ENCODE assay signal across 1 cellular context in the genomic region with DNA sequence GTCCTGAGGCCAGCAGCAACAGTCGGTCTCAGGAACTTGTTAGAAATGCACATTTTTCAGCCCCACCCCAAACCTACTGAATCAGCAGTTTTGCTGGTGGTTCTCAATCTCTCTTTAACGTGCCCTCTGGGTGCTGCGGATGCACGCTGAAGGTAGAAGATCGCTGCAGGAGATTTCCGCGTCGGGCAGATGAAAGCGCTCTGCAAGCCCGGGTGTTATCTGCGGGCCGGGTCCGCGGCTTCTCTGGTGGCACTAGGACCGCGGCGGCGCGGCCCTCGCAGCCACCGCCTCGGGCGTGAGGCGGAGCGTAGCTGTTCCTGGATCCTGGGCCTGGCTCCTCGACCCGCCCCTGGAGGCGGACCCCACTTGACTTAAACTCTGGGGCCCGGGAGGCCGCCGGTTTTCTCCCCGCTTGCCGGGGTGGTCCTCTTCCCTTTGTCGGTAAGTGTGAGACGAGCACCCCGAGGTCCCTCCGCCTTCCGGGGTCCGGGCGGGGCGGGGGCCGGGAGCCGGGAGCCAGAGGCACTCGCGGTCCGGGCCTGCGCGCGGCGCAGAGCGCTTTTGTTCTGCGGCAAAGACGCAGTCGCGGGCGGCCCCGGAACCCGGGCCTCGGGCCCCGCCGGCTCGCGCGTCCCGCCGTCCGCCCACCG.
TF ChIP-seq lines count a peak whose summit lies in the region.

A gene with protein sequence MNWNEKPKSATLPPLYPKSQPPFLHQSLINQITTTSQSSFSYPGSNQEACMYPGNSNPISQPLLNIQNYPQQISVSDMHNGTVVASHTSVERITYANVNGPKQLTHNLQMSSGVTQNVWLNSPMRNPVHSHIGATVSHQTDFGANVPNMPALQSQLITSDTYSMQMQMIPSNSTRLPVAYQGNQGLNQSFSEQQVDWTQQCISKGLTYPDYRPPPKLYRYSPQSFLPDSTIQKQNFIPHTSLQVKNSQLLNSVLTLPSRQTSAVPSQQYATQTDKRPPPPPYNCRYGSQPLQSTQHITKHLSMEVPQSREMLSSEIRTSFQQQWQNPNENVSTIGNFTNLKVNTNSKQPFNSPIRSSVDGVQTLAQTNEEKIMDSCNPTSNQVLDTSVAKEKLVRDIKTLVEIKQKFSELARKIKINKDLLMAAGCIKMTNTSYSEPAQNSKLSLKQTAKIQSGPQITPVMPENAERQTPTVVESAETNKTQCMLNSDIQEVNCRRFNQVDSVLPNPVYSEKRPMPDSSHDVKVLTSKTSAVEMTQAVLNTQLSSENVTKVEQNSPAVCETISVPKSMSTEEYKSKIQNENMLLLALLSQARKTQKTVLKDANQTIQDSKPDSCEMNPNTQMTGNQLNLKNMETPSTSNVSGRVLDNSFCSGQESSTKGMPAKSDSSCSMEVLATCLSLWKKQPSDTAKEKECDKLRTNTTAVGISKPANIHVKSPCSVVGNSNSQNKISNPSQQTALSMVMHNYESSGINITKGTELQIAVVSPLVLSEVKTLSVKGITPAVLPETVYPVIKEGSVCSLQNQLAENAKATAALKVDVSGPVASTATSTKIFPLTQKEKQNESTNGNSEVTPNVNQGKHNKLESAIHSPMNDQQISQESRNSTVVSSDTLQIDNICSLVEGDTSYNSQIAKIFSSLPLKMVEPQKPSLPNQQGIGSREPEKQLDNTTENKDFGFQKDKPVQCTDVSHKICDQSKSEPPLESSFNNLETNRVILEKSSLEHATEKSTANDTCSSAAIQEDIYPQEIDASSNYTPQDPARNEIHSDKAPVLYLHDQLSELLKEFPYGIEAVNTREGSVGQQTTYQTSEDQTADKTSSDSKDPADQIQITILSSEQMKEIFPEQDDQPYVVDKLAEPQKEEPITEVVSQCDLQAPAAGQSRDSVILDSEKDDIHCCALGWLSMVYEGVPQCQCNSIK (N-terminal part only) (plus strand): TSS at position 365 of the 650 bp plus-strand sequence. CDS start 21,541 bp downstream, outside the sequence.

TF ChIP-seq in HepG2, 621 proteins besides CTCF, POLR2A, EP300 and RAD21 (continued from another document and continues in another):
- TF ChIP-seq, protein P1, sequence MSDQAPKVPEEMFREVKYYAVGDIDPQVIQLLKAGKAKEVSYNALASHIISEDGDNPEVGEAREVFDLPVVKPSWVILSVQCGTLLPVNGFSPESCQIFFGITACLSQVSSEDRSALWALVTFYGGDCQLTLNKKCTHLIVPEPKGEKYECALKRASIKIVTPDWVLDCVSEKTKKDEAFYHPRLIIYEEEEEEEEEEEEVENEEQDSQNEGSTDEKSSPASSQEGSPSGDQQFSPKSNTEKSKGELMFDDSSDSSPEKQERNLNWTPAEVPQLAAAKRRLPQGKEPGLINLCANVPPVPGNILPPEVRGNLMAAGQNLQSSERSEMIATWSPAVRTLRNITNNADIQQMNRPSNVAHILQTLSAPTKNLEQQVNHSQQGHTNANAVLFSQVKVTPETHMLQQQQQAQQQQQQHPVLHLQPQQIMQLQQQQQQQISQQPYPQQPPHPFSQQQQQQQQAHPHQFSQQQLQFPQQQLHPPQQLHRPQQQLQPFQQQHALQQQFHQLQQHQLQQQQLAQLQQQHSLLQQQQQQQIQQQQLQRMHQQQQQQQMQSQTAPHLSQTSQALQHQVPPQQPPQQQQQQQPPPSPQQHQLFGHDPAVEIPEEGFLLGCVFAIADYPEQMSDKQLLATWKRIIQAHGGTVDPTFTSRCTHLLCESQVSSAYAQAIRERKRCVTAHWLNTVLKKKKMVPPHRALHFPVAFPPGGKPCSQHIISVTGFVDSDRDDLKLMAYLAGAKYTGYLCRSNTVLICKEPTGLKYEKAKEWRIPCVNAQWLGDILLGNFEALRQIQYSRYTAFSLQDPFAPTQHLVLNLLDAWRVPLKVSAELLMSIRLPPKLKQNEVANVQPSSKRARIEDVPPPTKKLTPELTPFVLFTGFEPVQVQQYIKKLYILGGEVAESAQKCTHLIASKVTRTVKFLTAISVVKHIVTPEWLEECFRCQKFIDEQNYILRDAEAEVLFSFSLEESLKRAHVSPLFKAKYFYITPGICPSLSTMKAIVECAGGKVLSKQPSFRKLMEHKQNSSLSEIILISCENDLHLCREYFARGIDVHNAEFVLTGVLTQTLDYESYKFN (CRISPR knock-in tag; conservative IDR thresholded peaks at IDR 0.05), result peak; percentile 40; the same call in 1 of the 2 replicates
- TF ChIP-seq, protein P2, sequence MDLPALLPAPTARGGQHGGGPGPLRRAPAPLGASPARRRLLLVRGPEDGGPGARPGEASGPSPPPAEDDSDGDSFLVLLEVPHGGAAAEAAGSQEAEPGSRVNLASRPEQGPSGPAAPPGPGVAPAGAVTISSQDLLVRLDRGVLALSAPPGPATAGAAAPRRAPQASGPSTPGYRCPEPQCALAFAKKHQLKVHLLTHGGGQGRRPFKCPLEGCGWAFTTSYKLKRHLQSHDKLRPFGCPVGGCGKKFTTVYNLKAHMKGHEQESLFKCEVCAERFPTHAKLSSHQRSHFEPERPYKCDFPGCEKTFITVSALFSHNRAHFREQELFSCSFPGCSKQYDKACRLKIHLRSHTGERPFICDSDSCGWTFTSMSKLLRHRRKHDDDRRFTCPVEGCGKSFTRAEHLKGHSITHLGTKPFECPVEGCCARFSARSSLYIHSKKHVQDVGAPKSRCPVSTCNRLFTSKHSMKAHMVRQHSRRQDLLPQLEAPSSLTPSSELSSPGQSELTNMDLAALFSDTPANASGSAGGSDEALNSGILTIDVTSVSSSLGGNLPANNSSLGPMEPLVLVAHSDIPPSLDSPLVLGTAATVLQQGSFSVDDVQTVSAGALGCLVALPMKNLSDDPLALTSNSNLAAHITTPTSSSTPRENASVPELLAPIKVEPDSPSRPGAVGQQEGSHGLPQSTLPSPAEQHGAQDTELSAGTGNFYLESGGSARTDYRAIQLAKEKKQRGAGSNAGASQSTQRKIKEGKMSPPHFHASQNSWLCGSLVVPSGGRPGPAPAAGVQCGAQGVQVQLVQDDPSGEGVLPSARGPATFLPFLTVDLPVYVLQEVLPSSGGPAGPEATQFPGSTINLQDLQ (CRISPR knock-in tag; IDR thresholded peaks at IDR 0.05), result no peak
- TF ChIP-seq XRCC5 (optimal IDR thresholded peaks at IDR 0.05; ENCODE audit: low read length) (peak; percentile 92), ZNF629 (CRISPR knock-in tag; conservative IDR thresholded peaks at IDR 0.05) (no peak), ZFP36 (IDR thresholded peaks at IDR 0.05; ENCODE audit: borderline replicate concordance, low read depth, low read length, partially characterized antibody) (no peak), HNF4A (CRISPR knock-in tag; IDR thresholded peaks at IDR 0.05) (no peak), ZBTB7A (CRISPR knock-in tag; IDR thresholded peaks at IDR 0.05) (no peak), ZNF775 (CRISPR knock-in tag; IDR thresholded peaks at IDR 0.05; ENCODE audit: borderline replicate concordance) (no peak), CBX2 (IDR thresholded peaks at IDR 0.05; ENCODE audit: low read depth, low read length) (no peak), CBX2 (CRISPR knock-in tag; IDR thresholded peaks at IDR 0.05; ENCODE audit: low read depth) (no peak), ZNF749 (CRISPR knock-in tag; IDR thresholded peaks at IDR 0.05; ENCODE audit: borderline replicate concordance) (no peak), ZNF879 (CRISPR knock-in tag; IDR thresholded peaks at IDR 0.05) (no peak), MIER2 (CRISPR knock-in tag; IDR thresholded peaks at IDR 0.05) (no peak), ZNF564 (CRISPR knock-in tag; IDR thresholded peaks at IDR 0.05) (no peak), ZSCAN29 (CRISPR knock-in tag; conservative IDR thresholded peaks at IDR 0.05) (no peak), ZNF619 (CRISPR knock-in tag; IDR thresholded peaks at IDR 0.05) (no peak), SPEN (CRISPR knock-in tag; IDR thresholded peaks at IDR 0.05; ENCODE audit: low read depth) (no peak), NFE2L2 (IDR thresholded peaks at IDR 0.05; ENCODE audit: low read length) (no peak), AKAP8 (CRISPR knock-in tag; IDR thresholded peaks at IDR 0.05) (no peak), PHF8 (CRISPR knock-in tag; IDR thresholded peaks at IDR 0.05) (peak; percentile 87), HNRNPUL1 (IDR thresholded peaks at IDR 0.05; ENCODE audit: low read depth, low read length) (no peak), MIER3 (CRISPR knock-in tag; IDR thresholded peaks at IDR 0.05; ENCODE audit: borderline replicate concordance) (no peak), ZNF816 (CRISPR knock-in tag; IDR thresholded peaks at IDR 0.05; ENCODE audit: borderline replicate concordance) (0 out of 2 replicates have a peak, but pooled peaks have one; percentile 43), ZBTB21 (CRISPR knock-in tag; IDR thresholded peaks at IDR 0.05) (0 out of 2 replicates have a peak, but pooled peaks have one; percentile 34), SNAI1 (CRISPR knock-in tag; IDR thresholded peaks at IDR 0.05; ENCODE audit: borderline replicate concordance) (no peak), ZNF562 (CRISPR knock-in tag; IDR thresholded peaks at IDR 0.05; ENCODE audit: borderline replicate concordance) (no peak), HOXA3 (CRISPR knock-in tag; IDR thresholded peaks at IDR 0.05) (peak; percentile 49; the same call in 1 of the 2 replicates), PLRG1 (conservative IDR thresholded peaks at IDR 0.05) (no peak), ZEB1 (IDR thresholded peaks at IDR 0.05; ENCODE audit: insufficient replicate concordance, low read depth) (peak; percentile 56), SRSF1 (optimal IDR thresholded peaks at IDR 0.05; ENCODE audit: low read depth, low read length) (no peak), AGO2 (optimal IDR thresholded peaks at IDR 0.05; ENCODE audit: low read depth, low read length) (peak; percentile 50), DMAP1 (CRISPR knock-in tag; IDR thresholded peaks at IDR 0.05) (peak; percentile 72; the same call in 1 of the 2 replicates), ZNF263 (CRISPR knock-in tag; IDR thresholded peaks at IDR 0.05) (no peak), U2AF1 (optimal IDR thresholded peaks at IDR 0.05; ENCODE audit: low read depth, low read length) (no peak), ZNF737 (CRISPR knock-in tag; IDR thresholded peaks at IDR 0.05; ENCODE audit: borderline replicate concordance) (no peak), ZNF713 (CRISPR knock-in tag; IDR thresholded peaks at IDR 0.05) (no peak), NBN (conservative IDR thresholded peaks at IDR 0.05) (no peak), ZMYM2 (CRISPR knock-in tag; IDR thresholded peaks at IDR 0.05) (no peak), SP5 (CRISPR knock-in tag; IDR thresholded peaks at IDR 0.05; ENCODE audit: borderline replicate concordance, low read depth) (peak; percentile 49; the same call in 1 of the 2 replicates), ZNF441 (CRISPR knock-in tag; IDR thresholded peaks at IDR 0.05; ENCODE audit: borderline replicate concordance) (no peak), NRL (CRISPR knock-in tag; IDR thresholded peaks at IDR 0.05; ENCODE audit: borderline replicate concordance) (peak; percentile 67; the same call in 1 of the 2 replicates), ZNF337 (CRISPR knock-in tag; IDR thresholded peaks at IDR 0.05; ENCODE audit: borderline replicate concordance, low read depth) (0 out of 2 replicates have a peak, but pooled peaks have one; percentile 55)
- TF ChIP-seq, protein P3, sequence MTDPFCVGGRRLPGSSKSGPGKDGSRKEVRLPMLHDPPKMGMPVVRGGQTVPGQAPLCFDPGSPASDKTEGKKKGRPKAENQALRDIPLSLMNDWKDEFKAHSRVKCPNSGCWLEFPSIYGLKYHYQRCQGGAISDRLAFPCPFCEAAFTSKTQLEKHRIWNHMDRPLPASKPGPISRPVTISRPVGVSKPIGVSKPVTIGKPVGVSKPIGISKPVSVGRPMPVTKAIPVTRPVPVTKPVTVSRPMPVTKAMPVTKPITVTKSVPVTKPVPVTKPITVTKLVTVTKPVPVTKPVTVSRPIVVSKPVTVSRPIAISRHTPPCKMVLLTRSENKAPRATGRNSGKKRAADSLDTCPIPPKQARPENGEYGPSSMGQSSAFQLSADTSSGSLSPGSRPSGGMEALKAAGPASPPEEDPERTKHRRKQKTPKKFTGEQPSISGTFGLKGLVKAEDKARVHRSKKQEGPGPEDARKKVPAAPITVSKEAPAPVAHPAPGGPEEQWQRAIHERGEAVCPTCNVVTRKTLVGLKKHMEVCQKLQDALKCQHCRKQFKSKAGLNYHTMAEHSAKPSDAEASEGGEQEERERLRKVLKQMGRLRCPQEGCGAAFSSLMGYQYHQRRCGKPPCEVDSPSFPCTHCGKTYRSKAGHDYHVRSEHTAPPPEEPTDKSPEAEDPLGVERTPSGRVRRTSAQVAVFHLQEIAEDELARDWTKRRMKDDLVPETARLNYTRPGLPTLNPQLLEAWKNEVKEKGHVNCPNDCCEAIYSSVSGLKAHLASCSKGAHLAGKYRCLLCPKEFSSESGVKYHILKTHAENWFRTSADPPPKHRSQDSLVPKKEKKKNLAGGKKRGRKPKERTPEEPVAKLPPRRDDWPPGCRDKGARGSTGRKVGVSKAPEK (CRISPR knock-in tag; IDR thresholded peaks at IDR 0.05; ENCODE audit: borderline replicate concordance), result no peak
- TF ChIP-seq, protein P4, sequence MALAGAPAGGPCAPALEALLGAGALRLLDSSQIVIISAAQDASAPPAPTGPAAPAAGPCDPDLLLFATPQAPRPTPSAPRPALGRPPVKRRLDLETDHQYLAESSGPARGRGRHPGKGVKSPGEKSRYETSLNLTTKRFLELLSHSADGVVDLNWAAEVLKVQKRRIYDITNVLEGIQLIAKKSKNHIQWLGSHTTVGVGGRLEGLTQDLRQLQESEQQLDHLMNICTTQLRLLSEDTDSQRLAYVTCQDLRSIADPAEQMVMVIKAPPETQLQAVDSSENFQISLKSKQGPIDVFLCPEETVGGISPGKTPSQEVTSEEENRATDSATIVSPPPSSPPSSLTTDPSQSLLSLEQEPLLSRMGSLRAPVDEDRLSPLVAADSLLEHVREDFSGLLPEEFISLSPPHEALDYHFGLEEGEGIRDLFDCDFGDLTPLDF (CRISPR knock-in tag; IDR thresholded peaks at IDR 0.05), result no peak
- TF ChIP-seq, protein P5, sequence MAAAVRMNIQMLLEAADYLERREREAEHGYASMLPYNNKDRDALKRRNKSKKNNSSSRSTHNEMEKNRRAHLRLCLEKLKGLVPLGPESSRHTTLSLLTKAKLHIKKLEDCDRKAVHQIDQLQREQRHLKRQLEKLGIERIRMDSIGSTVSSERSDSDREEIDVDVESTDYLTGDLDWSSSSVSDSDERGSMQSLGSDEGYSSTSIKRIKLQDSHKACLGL (CRISPR knock-in tag; IDR thresholded peaks at IDR 0.05), result no peak
- TF ChIP-seq, protein P6, sequence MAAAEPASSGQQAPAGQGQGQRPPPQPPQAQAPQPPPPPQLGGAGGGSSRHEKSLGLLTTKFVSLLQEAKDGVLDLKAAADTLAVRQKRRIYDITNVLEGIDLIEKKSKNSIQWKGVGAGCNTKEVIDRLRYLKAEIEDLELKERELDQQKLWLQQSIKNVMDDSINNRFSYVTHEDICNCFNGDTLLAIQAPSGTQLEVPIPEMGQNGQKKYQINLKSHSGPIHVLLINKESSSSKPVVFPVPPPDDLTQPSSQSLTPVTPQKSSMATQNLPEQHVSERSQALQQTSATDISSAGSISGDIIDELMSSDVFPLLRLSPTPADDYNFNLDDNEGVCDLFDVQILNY (CRISPR knock-in tag; conservative IDR thresholded peaks at IDR 0.05), result no peak
- TF ChIP-seq, protein P7, sequence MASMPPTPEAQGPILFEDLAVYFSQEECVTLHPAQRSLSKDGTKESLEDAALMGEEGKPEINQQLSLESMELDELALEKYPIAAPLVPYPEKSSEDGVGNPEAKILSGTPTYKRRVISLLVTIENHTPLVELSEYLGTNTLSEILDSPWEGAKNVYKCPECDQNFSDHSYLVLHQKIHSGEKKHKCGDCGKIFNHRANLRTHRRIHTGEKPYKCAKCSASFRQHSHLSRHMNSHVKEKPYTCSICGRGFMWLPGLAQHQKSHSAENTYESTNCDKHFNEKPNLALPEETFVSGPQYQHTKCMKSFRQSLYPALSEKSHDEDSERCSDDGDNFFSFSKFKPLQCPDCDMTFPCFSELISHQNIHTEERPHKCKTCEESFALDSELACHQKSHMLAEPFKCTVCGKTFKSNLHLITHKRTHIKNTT (CRISPR knock-in tag; IDR thresholded peaks at IDR 0.05), result no peak
